Comparison of ENCODE assay signal across 22 cellular contexts in the genomic region with DNA sequence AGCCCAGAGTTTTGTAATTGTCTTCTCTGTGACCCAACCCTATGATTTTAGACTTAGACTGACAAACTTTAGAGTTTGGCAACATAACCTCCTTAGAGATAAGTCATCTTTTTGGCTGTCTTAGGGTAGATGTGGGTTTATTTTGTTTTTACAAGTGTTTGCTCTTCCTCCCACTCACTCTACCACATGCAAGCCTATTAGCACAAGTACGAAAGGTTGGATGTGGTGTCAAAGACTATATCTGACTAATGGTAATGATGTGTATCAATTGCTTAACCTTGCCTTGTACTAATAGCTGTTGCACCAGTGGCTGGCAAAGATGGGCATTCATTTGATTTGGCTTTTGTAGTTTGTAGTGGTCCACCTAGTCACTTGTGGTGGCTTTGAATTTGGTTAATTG. TPM values are rescaled to one million over a fixed set of nuclear protein-coding genes. Genes with fewer than 3 reads are reported as not detected.
DNase-seq lines count a peak whose midpoint lies in the region; ATAC-seq and TF ChIP-seq lines count a peak whose summit lies in the region.
"Had no signal": no experiment of that assay in that cellular context is flagged by ENCODE, and none has a peak within 500 bp of the region (broad histone marks: within the 10 kb centered on the region; RNA-seq: fewer than 3 reads in every experiment).

No MANE protein-coding gene starts in this region.

- H2AFZ ChIP-seq in smooth muscle cell (ENCODE audit: low read depth) = no peak overlapping the region

- H3K27ac ChIP-seq in epithelial cell of prostate = peak overlapping the region; percentile 46
- H3K27ac ChIP-seq in stomach = no peak overlapping the region
- H3K27ac ChIP-seq in smooth muscle cell (ENCODE audit: low read depth) = no peak overlapping the region
- H3K27ac ChIP-seq: WERI-Rb-1 had no signal

- TF ChIP-seq EP300 in stomach (IDR thresholded peaks at IDR 0.05) = no peak

- intact Hi-C loops in stomach (cut with DNase I; ENCODE audit: low total_unique reads) = no loop called here
- intact Hi-C loops in CD14-positive monocyte (cut with micrococcal nuclease) = no loop called here

- no peak overlapping the region for H3K4me2 ChIP-seq in smooth muscle cell

- no peak overlapping the region for H3K9ac ChIP-seq in smooth muscle cell (ENCODE audit: low read depth)

- no peaks in the 10 kb centered on the region for H3K4me1 ChIP-seq in stomach
- no peaks in the 10 kb centered on the region for H3K4me1 ChIP-seq in smooth muscle cell (ENCODE audit: low read depth)

- H3K4me3 Mint-ChIP-seq in CD14-positive monocyte = no peak overlapping the region
- H3K4me3 Mint-ChIP-seq: activated naive CD4-positive, alpha-beta T cell treated with anti-CD3 and anti-CD28 coated beads for 36 hours; stimulated activated memory B cell treated with anti-CD40 and anti-IgM and Interleukin-4, amounts not matched to agents 10 μg/mL and 1 μg/mL and 100 μg/mL, for 72 hours; T-helper 1 cell treated with Interleukin-12 subunit alpha and Interleukin-12 subunit beta and Interleukin-4 antibody, amounts not matched to agents 30 μg/mL and 1 μg/mL, for 36 hours had no signal

- no peaks in the 10 kb centered on the region for H3K36me3 Mint-ChIP-seq in CD14-positive monocyte
- H3K36me3 Mint-ChIP-seq: stimulated activated memory B cell treated with anti-CD40 and anti-IgM and Interleukin-4, amounts not matched to agents 10 μg/mL and 1 μg/mL and 100 μg/mL, for 72 hours had no signal

- no peaks in the 10 kb centered on the region for H3F3A ChIP-seq in smooth muscle cell (ENCODE audit: low read depth)

- no peak overlapping the region for H3K27ac Mint-ChIP-seq in CD14-positive monocyte
- H3K27ac Mint-ChIP-seq: activated naive CD4-positive, alpha-beta T cell treated with anti-CD3 and anti-CD28 coated beads for 36 hours; stimulated activated memory B cell treated with anti-CD40 and anti-IgM and Interleukin-4, amounts not matched to agents 10 μg/mL and 1 μg/mL and 100 μg/mL, for 72 hours; T-helper 1 cell treated with Interleukin-12 subunit alpha and Interleukin-12 subunit beta and Interleukin-4 antibody, amounts not matched to agents 30 μg/mL and 1 μg/mL, for 36 hours had no signal

- no peaks in the 10 kb centered on the region for H3K36me3 ChIP-seq in stomach
- H3K36me3 ChIP-seq in smooth muscle cell (ENCODE audit: low read depth) = no peaks in the 10 kb centered on the region
- H3K36me3 ChIP-seq: WERI-Rb-1 had no signal

- H3K4me3 ChIP-seq in stomach = no peak overlapping the region
- H3K4me3 ChIP-seq in smooth muscle cell = no peak overlapping the region
- H3K4me3 ChIP-seq: mucosa of descending colon had no signal

- H3K27me3 ChIP-seq in stomach (no peaks in the 10 kb centered on the region), smooth muscle cell (ENCODE audit: low read depth) (no peaks in the 10 kb centered on the region)

- 56 to 75% (median 60%) methylated on average over 1 of the region's 1 CpG for WGBS in stomach, 5 donors
- WGBS in smooth muscle cell (ENCODE audit: low lambda C conversion rate) = 67% methylated on average over 1 of the region's 1 CpG

- H3K9me3 Mint-ChIP-seq in CD14-positive monocyte = peaks cover 3 to 12% (median 7%) of the 10 kb centered on the region in 7 donors
- H3K9me3 Mint-ChIP-seq: stimulated activated memory B cell treated with anti-CD40 and anti-IgM and Interleukin-4, amounts not matched to agents 10 μg/mL and 1 μg/mL and 100 μg/mL, for 72 hours had no signal

- ATAC-seq in HG02759 (IDR thresholded peaks at IDR 0.05; ENCODE audit: unreplicated experiment) = no peak
- ATAC-seq: left ventricle myocardium superior; mucosa of descending colon; stimulated activated memory B cell treated with anti-CD40 and anti-IgM and Interleukin-4, amounts not matched to agents 10 μg/mL and 1 μg/mL and 100 μg/mL, for 72 hours had no signal

- peak; percentile 63 for DNase-seq in EL
- peak; percentile 29 for DNase-seq in RPMI7951 (ENCODE audit: low read depth)
- DNase-seq in epithelial cell of prostate (ENCODE audit: low read depth, low spot score) = peak; percentile 91
- DNase-seq in non-pigmented ciliary epithelial cell (ENCODE audit: low read depth) = peak; percentile 35
- DNase-seq in stomach = no peak
- DNase-seq in CD14-positive monocyte (ENCODE audit: low spot score) = no peak
- DNase-seq in smooth muscle cell (lab: John Stamatoyannopoulos, UW; ENCODE audit: unreplicated experiment) = no peak
- DNase-seq: activated CD4-positive, alpha-beta T cell treated with anti-CD3 and anti-CD28 coated beads, Interleukin-2, amount 50 U/mL, for 4 hours; activated naive CD4-positive, alpha-beta T cell treated with anti-CD3 and anti-CD28 coated beads for 36 hours; aorta; COR-L47; DND-41; GOT3; left ventricle myocardium superior; mucosa of descending colon; NCI-H1436; NCI-H526 treated with DMSO at 0.1 percent for 48 hours; SIG-M5; WERI-Rb-1 had no signal

- H3K9me3 ChIP-seq in stomach = peaks cover 0 to 5% (median 2%) of the 10 kb centered on the region in 4 donors
- H3K9me3 ChIP-seq in smooth muscle cell (replicated peaks; ENCODE audit: low read depth) = no peaks in the 10 kb centered on the region

- TF ChIP-seq CTCF in stomach (IDR thresholded peaks at IDR 0.05) = no peak
- TF ChIP-seq CTCF in CD14-positive monocyte (IDR thresholded peaks at IDR 0.05) = no peak
- no peak for TF ChIP-seq CTCF in smooth muscle cell (IDR thresholded peaks at IDR 0.05; ENCODE audit: borderline replicate concordance, insufficient read depth, poor library complexity, severe bottlenecking)

- no peaks in the 10 kb centered on the region for H3K79me2 ChIP-seq in smooth muscle cell (ENCODE audit: low read depth)

- no peak for TF ChIP-seq POLR2A in stomach (IDR thresholded peaks at IDR 0.05)

- H3K27me3 Mint-ChIP-seq in CD14-positive monocyte (ENCODE audit: low read depth in 3 of 3) = peaks cover 0 to 5% (median 0%) of the 10 kb centered on the region in 3 donors
- H3K27me3 Mint-ChIP-seq: stimulated activated memory B cell treated with anti-CD40 and anti-IgM and Interleukin-4, amounts not matched to agents 10 μg/mL and 1 μg/mL and 100 μg/mL, for 72 hours had no signal

- no peaks in the 10 kb centered on the region for H4K20me1 ChIP-seq in smooth muscle cell (ENCODE audit: low read depth)

- H3K4me1 Mint-ChIP-seq in CD14-positive monocyte = no peaks in the 10 kb centered on the region
- H3K4me1 Mint-ChIP-seq: stimulated activated memory B cell treated with anti-CD40 and anti-IgM and Interleukin-4, amounts not matched to agents 10 μg/mL and 1 μg/mL and 100 μg/mL, for 72 hours had no signal

RNA-seq across cellular contexts. Expression of gene SLC25A46, which starts 46.5 kb away (rescaled TPM):
- total RNA-seq in RPMI7951 (2014; rRNA removed; shearing (Covaris generic)) = 55.4 and 60.8 TPM in 2 replicates
- total RNA-seq in stomach = 100 to 1,000 TPM in 1 of 5 donors, 10 to 100 TPM in 4; 29.0 to 106 (median 38.2) TPM
- 10 to 100 TPM; 10.5 to 27.5 (median 17.9) TPM for polyA plus RNA-seq in stomach
- 10 to 100 TPM; 29.7 to 32.2 TPM for polyA plus RNA-seq in CD14-positive monocyte
- total RNA-seq in smooth muscle cell = 57.6 and 58.3 TPM in 2 replicates
- polyA plus RNA-seq in smooth muscle cell = 15.7 and 22.4 TPM in 2 replicates

RNA-seq across cellular contexts. Expression of gene TMEM232, which starts 58.9 kb away (rescaled TPM):
- 0.24 and 0.29 TPM in 2 replicates for total RNA-seq in RPMI7951 (2014; rRNA removed; shearing (Covaris generic))
- total RNA-seq in stomach = 1 to 10 TPM in 2 of 5 donors, not detected in 3; 6.4 to 8.8 TPM
- polyA plus RNA-seq in stomach = 1 to 10 TPM; 1.2 to 5.2 (median 1.3) TPM
- polyA plus RNA-seq in CD14-positive monocyte = 1 to 10 TPM in 1 of 2 donors, under 1 TPM in 1; 0.59 to 1.4 TPM
- 0.18 and 1.0 TPM in 2 replicates for total RNA-seq in smooth muscle cell
- polyA plus RNA-seq in smooth muscle cell = 0.26 and 0.49 TPM in 2 replicates

Comparison
In these comparisons a context has a peak if more than half of its experiments do, and no peak if none do; other contexts are left out.
1. DNase-seq: peak in EL (single experiment), RPMI7951 (single experiment), epithelial cell of prostate (single experiment) and non-pigmented ciliary epithelial cell (single experiment); none in stomach (single experiment), CD14-positive monocyte (single experiment) and smooth muscle cell (single experiment).